ENCODE assay signal across 8 cellular contexts in genomic region chr9:95048225-95049087, GRCh38.
A peak's percentile ranks its signal among the peaks of the same experiment; 100 is the strongest.
DNase-seq lines count a peak whose midpoint lies in the region; ATAC-seq and TF ChIP-seq lines count a peak whose summit lies in the region.

No MANE protein-coding gene starts in this region.

- H3K36me3 ChIP-seq in RWPE2 (ENCODE audit: low read depth) = peaks cover 19% of the 10 kb centered on the region
- no peaks in the 10 kb centered on the region for H3K36me3 ChIP-seq in cardiac muscle cell
- peaks cover 3% of the 10 kb centered on the region for H3K36me3 ChIP-seq in rectal smooth muscle tissue (ENCODE audit: control insufficient read depth, insufficient read depth, low read length)
- peaks cover 0 to 7% of the 10 kb centered on the region in 2 donors for H3K36me3 ChIP-seq in vagina

- H3K27me3 Mint-ChIP-seq in activated naive CD4-positive, alpha-beta T cell treated with anti-CD3 and anti-CD28 coated beads for 36 hours (ENCODE audit: low read depth) = peaks cover 24% of the 10 kb centered on the region

- ATAC-seq in GM19035 (IDR thresholded peaks at IDR 0.05; ENCODE audit: unreplicated experiment) (peak; percentile 86), HG03571 (IDR thresholded peaks at IDR 0.05; ENCODE audit: unreplicated experiment) (peak; percentile 72), RWPE2 (ENCODE audit: low read depth) (peak; percentile 71)

- H3K4me1 Mint-ChIP-seq in activated naive CD4-positive, alpha-beta T cell treated with anti-CD3 and anti-CD28 coated beads for 36 hours (ENCODE audit: low read depth) = peaks cover 6% of the 10 kb centered on the region

- peak; percentile 36 for DNase-seq in ACHN
- DNase-seq in RWPE2 (ENCODE audit: low spot score) = no peak
- DNase-seq in activated naive CD4-positive, alpha-beta T cell treated with anti-CD3 and anti-CD28 coated beads for 36 hours = peak; percentile 53
- DNase-seq in cardiac muscle cell (ENCODE audit: low read depth in 1 of 2, low spot score in 1 of 2) = peak; percentile 52 to 74
- DNase-seq in vagina (ENCODE audit: extremely low spot score in 2 of 2) = no peak

- TF ChIP-seq POLR2A in vagina (IDR thresholded peaks at IDR 0.05) = peak in 1 of 2 donors; percentile 19

- H3K27ac ChIP-seq in RWPE2 (ENCODE audit: poor library complexity, severe bottlenecking) = peak overlapping the region; percentile 54
- no peak overlapping the region for H3K27ac ChIP-seq in cardiac muscle cell
- peak overlapping the region; percentile 89 for H3K27ac ChIP-seq in rectal smooth muscle tissue (ENCODE audit: low read depth, low read length)
- H3K27ac ChIP-seq in vagina = peak overlapping the region; percentile 95

- peak overlapping the region; percentile 46 for H3K9ac ChIP-seq in rectal smooth muscle tissue (ENCODE audit: low read length)

- peak overlapping the region; percentile 42 for H3K4me3 ChIP-seq in RWPE2 (ENCODE audit: severe bottlenecking)
- peak overlapping the region; percentile 33 for H3K4me3 ChIP-seq in cardiac muscle cell
- peak overlapping the region; percentile 86 for H3K4me3 ChIP-seq in rectal smooth muscle tissue (ENCODE audit: low read length)
- H3K4me3 ChIP-seq in vagina = peak overlapping the region; percentile 56 to 58

- H3K4me3 Mint-ChIP-seq in activated naive CD4-positive, alpha-beta T cell treated with anti-CD3 and anti-CD28 coated beads for 36 hours = peak overlapping the region; percentile 73

- no peak overlapping the region for H3K27ac Mint-ChIP-seq in activated naive CD4-positive, alpha-beta T cell treated with anti-CD3 and anti-CD28 coated beads for 36 hours

- H3K27me3 ChIP-seq in RWPE2 (ENCODE audit: insufficient read depth, poor library complexity, severe bottlenecking) = no peaks in the 10 kb centered on the region
- no peaks in the 10 kb centered on the region for H3K27me3 ChIP-seq in cardiac muscle cell
- no peaks in the 10 kb centered on the region for H3K27me3 ChIP-seq in rectal smooth muscle tissue (ENCODE audit: control insufficient read depth, insufficient read depth, low read length)
- H3K27me3 ChIP-seq in vagina = no peaks in the 10 kb centered on the region

- no peaks in the 10 kb centered on the region for H3K9me3 ChIP-seq in RWPE2 (ENCODE audit: severe bottlenecking)
- H3K9me3 ChIP-seq in cardiac muscle cell (ENCODE audit: low read depth) = no peaks in the 10 kb centered on the region
- H3K9me3 ChIP-seq in vagina = no peaks in the 10 kb centered on the region

- TF ChIP-seq CTCF in RWPE2 (IDR thresholded peaks at IDR 0.05; ENCODE audit: poor library complexity, severe bottlenecking) = no peak
- no peak for TF ChIP-seq CTCF in cardiac muscle cell (IDR thresholded peaks at IDR 0.05; ENCODE audit: low read depth, low read length)
- TF ChIP-seq CTCF in vagina (IDR thresholded peaks at IDR 0.05) = no peak

- peaks cover 52% of the 10 kb centered on the region for H3K4me1 ChIP-seq in RWPE2 (ENCODE audit: insufficient read depth, poor library complexity, severe bottlenecking)
- peaks cover 45% of the 10 kb centered on the region for H3K4me1 ChIP-seq in cardiac muscle cell (ENCODE audit: low read depth)
- peaks cover 27% of the 10 kb centered on the region for H3K4me1 ChIP-seq in rectal smooth muscle tissue (ENCODE audit: control insufficient read depth, insufficient read depth, low read length)
- H3K4me1 ChIP-seq in vagina = peaks cover 66% of the 10 kb centered on the region

- intact Hi-C loops in activated naive CD4-positive, alpha-beta T cell treated with anti-CD3 and anti-CD28 coated beads for 36 hours (cut with micrococcal nuclease) = no loop called here
- intact Hi-C loops in vagina (cut with DNase I) = no loop called here

- CTCF ChIA-PET in activated naive CD4-positive, alpha-beta T cell treated with anti-CD3 and anti-CD28 coated beads for 36 hours (lab: Charles Lee) = interaction anchor here (0.9 to 2.0 kb wide), 4 partner anchors 83 to 380 kb away, joined by 3 to 5 read pairs (median 3); no protein-coding TSS in a partner anchor

- in situ Hi-C loops in ACHN (cut with HindIII; ENCODE audit: low pct_ligation_motif_present, low pct_unique_long_range_greater_than_20kb, low sequenced_read_pairs) = no loop called here

- H3K9me3 Mint-ChIP-seq in activated naive CD4-positive, alpha-beta T cell treated with anti-CD3 and anti-CD28 coated beads for 36 hours = no peaks in the 10 kb centered on the region

- H3K36me3 Mint-ChIP-seq in activated naive CD4-positive, alpha-beta T cell treated with anti-CD3 and anti-CD28 coated beads for 36 hours (ENCODE audit: low read depth) = no peaks in the 10 kb centered on the region

Comparison
In these comparisons a context has a peak if more than half of its experiments do, and no peak if none do; other contexts are left out.
1. DNase-seq: peak in ACHN (single experiment), activated naive CD4-positive, alpha-beta T cell treated with anti-CD3 and anti-CD28 coated beads for 36 hours (single experiment) and cardiac muscle cell (2 of 2); none in RWPE2 (single experiment) and vagina (0 of 2).
2. H3K4me3 ChIP-seq: peak in every context shown above with its lines; median percentile 86 in rectal smooth muscle tissue; 57 in vagina; 42 in RWPE2; 33 in cardiac muscle cell.
3. Peak in every context shown above with its lines, with median percentiles within 50 percentile points of each other: ATAC-seq.